14 cellular contexts compared by ENCODE assay signal in genomic region chr12:105018001-105018400, GRCh38.
"Had no signal": no experiment of that assay in that cellular context is flagged by ENCODE, and none has a peak within 500 bp of the region (broad histone marks: within the 10 kb centered on the region; RNA-seq: fewer than 3 reads in every experiment).

No MANE protein-coding gene starts in this region.

- H3K4me1 ChIP-seq: ascending aorta, sigmoid colon had no signal

- H3K27me3 Mint-ChIP-seq: activated CD4-positive, alpha-beta memory T cell treated with anti-CD3 and anti-CD28 coated beads, Interleukin-2, amount 10 ng/mL, durations not matched to agents 7 days and 5 days; activated CD4-positive, alpha-beta T cell treated with anti-CD3 and anti-CD28 coated beads for 36 hours; memory B cell; natural killer cell treated with Interleukin-12 subunit alpha and Interleukin-12 subunit beta and Interleukin-15 and Interleukin-18, amount 100 ng/mL, for 72 hours; type B pancreatic cell had no signal

- H3K4me3 ChIP-seq: ascending aorta, coronary artery, sigmoid colon, suprapubic skin had no signal

- H3K27ac Mint-ChIP-seq: activated CD4-positive, alpha-beta memory T cell treated with anti-CD3 and anti-CD28 coated beads, Interleukin-2, amount 10 ng/mL, durations not matched to agents 7 days and 5 days; activated CD4-positive, alpha-beta T cell treated with anti-CD3 and anti-CD28 coated beads for 36 hours; memory B cell; natural killer cell treated with Interleukin-12 subunit alpha and Interleukin-12 subunit beta and Interleukin-15 and Interleukin-18, amount 100 ng/mL, for 72 hours; type B pancreatic cell had no signal

- ATAC-seq: activated CD4-positive, alpha-beta T cell treated with anti-CD3 and anti-CD28 coated beads for 36 hours; natural killer cell treated with Interleukin-12 subunit alpha and Interleukin-12 subunit beta and Interleukin-15 and Interleukin-18, amount 100 ng/mL, for 72 hours; stimulated activated naive CD8-positive, alpha-beta T cell treated with anti-CD3 and anti-CD28 coated beads, Interleukin-15, Interleukin-2, amounts not matched to agents 100 U/mL and 50 U/mL, for 24 hours had no signal

- H3K4me3 Mint-ChIP-seq: activated CD4-positive, alpha-beta memory T cell treated with anti-CD3 and anti-CD28 coated beads, Interleukin-2, amount 10 ng/mL, durations not matched to agents 7 days and 5 days; activated CD4-positive, alpha-beta T cell treated with anti-CD3 and anti-CD28 coated beads for 36 hours; memory B cell; natural killer cell treated with Interleukin-12 subunit alpha and Interleukin-12 subunit beta and Interleukin-15 and Interleukin-18, amount 100 ng/mL, for 72 hours; type B pancreatic cell had no signal

- H3K27me3 ChIP-seq: ascending aorta, sigmoid colon, suprapubic skin had no signal

- DNase-seq: activated CD4-positive, alpha-beta memory T cell treated with anti-CD3 and anti-CD28 coated beads, Interleukin-2, amount 10 ng/mL, durations not matched to agents 7 days and 5 days; activated CD4-positive, alpha-beta T cell treated with anti-CD3 and anti-CD28 coated beads for 36 hours; activated naive CD4-positive, alpha-beta T cell; effector CD4-positive, alpha-beta T cell; sigmoid colon; stimulated activated CD4-positive, alpha-beta T cell treated with anti-CD3 and anti-CD28 coated beads, Interleukin-2, amount 100 ng/mL, for 24 hours; stimulated activated naive CD8-positive, alpha-beta T cell treated with anti-CD3 and anti-CD28 coated beads, Interleukin-15, Interleukin-2, amounts not matched to agents 100 U/mL and 50 U/mL, for 24 hours; T-helper 9 cell had no signal

- H3K4me1 Mint-ChIP-seq: activated CD4-positive, alpha-beta memory T cell treated with anti-CD3 and anti-CD28 coated beads, Interleukin-2, amount 10 ng/mL, durations not matched to agents 7 days and 5 days; memory B cell had no signal

- H3K9me3 Mint-ChIP-seq: activated CD4-positive, alpha-beta memory T cell treated with anti-CD3 and anti-CD28 coated beads, Interleukin-2, amount 10 ng/mL, durations not matched to agents 7 days and 5 days; memory B cell; natural killer cell treated with Interleukin-12 subunit alpha and Interleukin-12 subunit beta and Interleukin-15 and Interleukin-18, amount 100 ng/mL, for 72 hours; type B pancreatic cell had no signal

- H3K36me3 Mint-ChIP-seq: natural killer cell treated with Interleukin-12 subunit alpha and Interleukin-12 subunit beta and Interleukin-15 and Interleukin-18, amount 100 ng/mL, for 72 hours had no signal

- H3K9me3 ChIP-seq: ascending aorta, sigmoid colon, suprapubic skin had no signal

- H3K27ac ChIP-seq: ascending aorta, coronary artery, sigmoid colon, suprapubic skin had no signal
